Comparison of ENCODE assay signal across 13 cellular contexts in the genomic region with DNA sequence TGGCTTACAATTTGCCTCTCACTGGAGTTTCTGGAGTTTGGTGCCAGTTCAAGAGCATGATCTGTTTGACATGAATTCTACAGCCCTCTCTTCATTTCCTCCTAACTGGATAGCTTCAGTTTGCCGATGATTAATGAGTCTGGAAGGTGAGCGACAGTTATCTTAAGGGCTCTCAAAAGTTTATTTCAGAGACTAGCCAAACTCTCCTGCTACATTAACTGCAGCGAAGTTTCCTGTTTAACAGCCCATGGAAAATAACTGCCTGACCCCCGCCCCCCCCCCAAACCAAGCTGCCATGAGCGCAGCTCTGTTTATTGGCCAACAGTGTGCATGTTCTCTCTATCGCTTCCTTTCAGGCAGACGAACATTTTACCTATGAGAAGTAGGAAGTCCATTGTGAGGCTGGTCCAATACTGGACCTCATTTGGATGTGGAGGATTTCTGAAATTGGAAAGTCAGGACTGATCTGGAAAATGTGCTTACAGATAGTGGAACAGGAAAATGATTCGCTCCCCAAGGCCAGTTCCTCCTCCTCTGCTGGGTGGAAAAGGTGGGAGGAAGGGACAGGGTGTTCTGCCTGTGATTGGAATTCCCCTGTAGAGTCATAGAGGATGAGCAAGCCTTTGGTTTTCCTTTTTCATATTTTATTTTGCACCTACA.
DNase-seq lines count a peak whose midpoint lies in the region; ATAC-seq, FAIRE-seq and TF ChIP-seq lines count a peak whose summit lies in the region.
"Had no signal": no experiment of that assay in that cellular context is flagged by ENCODE, and none has a peak within 500 bp of the region (broad histone marks: within the 10 kb centered on the region; RNA-seq: fewer than 3 reads in every experiment).

No MANE protein-coding gene starts in this region.

- no peak overlapping the region for H2BK5ac ChIP-seq in neuronal stem cell (ENCODE audit: low read length)

- no peaks in the 10 kb centered on the region for H3K4me1 ChIP-seq in neuronal stem cell (ENCODE audit: control insufficient read depth in 2 of 2, insufficient read depth in 1 of 2, low read depth in 1 of 2, low read length in 2 of 2)

- H4K91ac ChIP-seq in neuronal stem cell (ENCODE audit: low read depth, low read length, poor library complexity), result no peak overlapping the region

- H2AK5ac ChIP-seq in neuronal stem cell (ENCODE audit: low read depth, low read length), result no peak overlapping the region

- no peak overlapping the region for H3K27ac Mint-ChIP-seq in naive thymus-derived CD8-positive, alpha-beta T cell
- H3K27ac Mint-ChIP-seq: activated naive CD4-positive, alpha-beta T cell treated with anti-CD3 and anti-CD28 coated beads, Interleukin-2, amount 10 ng/mL, durations not matched to agents 7 days and 5 days had no signal

- no peak overlapping the region for H2BK15ac ChIP-seq in neuronal stem cell (ENCODE audit: low read length)

- peaks cover 0 to 8% (median 2%) of the 10 kb centered on the region in 5 donors for H3K27me3 Mint-ChIP-seq in naive thymus-derived CD8-positive, alpha-beta T cell

- H3K9me3 Mint-ChIP-seq in naive thymus-derived CD8-positive, alpha-beta T cell, result no peaks in the 10 kb centered on the region
- H3K9me3 Mint-ChIP-seq: activated naive CD4-positive, alpha-beta T cell treated with anti-CD3 and anti-CD28 coated beads, Interleukin-2, amount 10 ng/mL, durations not matched to agents 7 days and 5 days had no signal

- no peak overlapping the region for H3K4me3 Mint-ChIP-seq in naive thymus-derived CD8-positive, alpha-beta T cell
- H3K4me3 Mint-ChIP-seq: activated naive CD4-positive, alpha-beta T cell treated with anti-CD3 and anti-CD28 coated beads, Interleukin-2, amount 10 ng/mL, durations not matched to agents 7 days and 5 days; CD14-positive monocyte had no signal

- in situ Hi-C loops in Caki2 (cut with HindIII; ENCODE audit: low pct_unique_long_range_greater_than_20kb, low sequenced_read_pairs), result no loop called here

- H3K4me3 ChIP-seq in fibroblast of the aortic adventitia (ENCODE audit: low read depth, low read length), result no peak overlapping the region
- no peak overlapping the region for H3K4me3 ChIP-seq in neuronal stem cell (ENCODE audit: low read length in 2 of 2)

- POLR2A ChIA-PET in naive thymus-derived CD8-positive, alpha-beta T cell (lab: Charles Lee), result no interaction called here

- no peaks in the 10 kb centered on the region for H3K36me3 ChIP-seq in neuronal stem cell (replicated peaks in 1 of 2; ENCODE audit: control insufficient read depth in 2 of 2, insufficient read depth in 2 of 2, low read length in 2 of 2)

- no peak overlapping the region for H3K4ac ChIP-seq in neuronal stem cell (ENCODE audit: low read length)

- no peak overlapping the region for H3K14ac ChIP-seq in neuronal stem cell (ENCODE audit: low read length)

- H4K8ac ChIP-seq in neuronal stem cell (ENCODE audit: low read depth, low read length), result no peak overlapping the region

- no peaks in the 10 kb centered on the region for H3K4me1 Mint-ChIP-seq in naive thymus-derived CD8-positive, alpha-beta T cell
- H3K4me1 Mint-ChIP-seq: activated naive CD4-positive, alpha-beta T cell treated with anti-CD3 and anti-CD28 coated beads, Interleukin-2, amount 10 ng/mL, durations not matched to agents 7 days and 5 days; CD14-positive monocyte had no signal

- H3K4me2 ChIP-seq in neuronal stem cell (ENCODE audit: insufficient read depth, low read length, poor library complexity, severe bottlenecking), result no peak overlapping the region

- H2AFZ ChIP-seq in neuronal stem cell (ENCODE audit: low read length), result peak overlapping the region; percentile 14

- ATAC-seq in GM18907 (IDR thresholded peaks at IDR 0.05; ENCODE audit: unreplicated experiment) (no peak), GM21447 (IDR thresholded peaks at IDR 0.05; ENCODE audit: unreplicated experiment) (no peak)
- ATAC-seq in naive thymus-derived CD8-positive, alpha-beta T cell, result no peak
- ATAC-seq: sciatic nerve had no signal

- no peaks in the 10 kb centered on the region for H3K27me3 ChIP-seq in neuronal stem cell (ENCODE audit: control insufficient read depth in 3 of 3, insufficient read depth in 3 of 3, low read depth in 1 of 3, low read length in 3 of 3)

- no peak overlapping the region for H3K9ac ChIP-seq in neuronal stem cell (ENCODE audit: low read depth, low read length, poor library complexity)

- TF ChIP-seq CTCF in fibroblast of the aortic adventitia (IDR thresholded peaks at IDR 0.05; ENCODE audit: insufficient read depth, low read length), result no peak

- no peak overlapping the region for H3K18ac ChIP-seq in neuronal stem cell (ENCODE audit: low read length)

- WGBS in neuronal stem cell (ENCODE audit: extremely low coverage in 2 of 2, insufficient read length in 2 of 2, insufficient replicate concordance in 1 of 2), 2 donors, result no CpG with 5 or more reads among the region's 8 CpGs

- H3K36me3 Mint-ChIP-seq in naive thymus-derived CD8-positive, alpha-beta T cell, result no peaks in the 10 kb centered on the region
- H3K36me3 Mint-ChIP-seq: activated naive CD4-positive, alpha-beta T cell treated with anti-CD3 and anti-CD28 coated beads, Interleukin-2, amount 10 ng/mL, durations not matched to agents 7 days and 5 days; CD14-positive monocyte had no signal

- DNase-seq in Caki2 (ENCODE audit: low read depth) (peak; percentile 65), RCC 7860 (ENCODE audit: low spot score) (peak; percentile 90), fibroblast of the aortic adventitia (ENCODE audit: low read depth) (peak; percentile 41), neuronal stem cell (ENCODE audit: low spot score) (no peak)
- no peak for DNase-seq in naive thymus-derived CD8-positive, alpha-beta T cell
- DNase-seq in stimulated activated CD4-positive, alpha-beta T cell treated with anti-CD3 and anti-CD28 coated beads, Interleukin-12 subunit alpha, Interleukin-12 subunit beta, amount 100 ng/mL, for 4 hours, result no peak
- DNase-seq: activated CD4-positive, alpha-beta T cell treated with anti-CD3 and anti-CD28 coated beads for 48 hours; activated naive CD4-positive, alpha-beta T cell treated with anti-CD3 and anti-CD28 coated beads, Interleukin-2, amount 10 ng/mL, durations not matched to agents 7 days and 5 days had no signal

- H2BK12ac ChIP-seq in neuronal stem cell (ENCODE audit: low read length), result no peak overlapping the region

- H3K23ac ChIP-seq in neuronal stem cell (ENCODE audit: low read depth, low read length, poor library complexity), result no peak overlapping the region

- no peak overlapping the region for H3K27ac ChIP-seq in neuronal stem cell (replicated peaks; ENCODE audit: low read length)

- no peaks in the 10 kb centered on the region for H3K9me3 ChIP-seq in neuronal stem cell (replicated peaks in 1 of 2; ENCODE audit: control insufficient read depth in 2 of 2, insufficient read depth in 1 of 2, low read depth in 1 of 2, low read length in 2 of 2)

- no peaks in the 10 kb centered on the region for H3K79me1 ChIP-seq in neuronal stem cell (ENCODE audit: low read depth, low read length)

- H2BK120ac ChIP-seq in neuronal stem cell (ENCODE audit: low read depth, low read length), result no peak overlapping the region

- peak; percentile 93 for FAIRE-seq in RCC 7860 (lab: Jason Lieb, UNC)
- FAIRE-seq: endometrium had no signal

Comparison
In these comparisons a context has a peak if more than half of its experiments do, and no peak if none do; other contexts are left out.
1. DNase-seq: peak in Caki2 (single experiment), RCC 7860 (single experiment) and fibroblast of the aortic adventitia (single experiment); none in neuronal stem cell (single experiment), naive thymus-derived CD8-positive, alpha-beta T cell (0 of 10) and stimulated activated CD4-positive, alpha-beta T cell treated with anti-CD3 and anti-CD28 coated beads, Interleukin-12 subunit alpha, Interleukin-12 subunit beta, amount 100 ng/mL, for 4 hours (single experiment).